1 cellular context compared by ENCODE assay signal in genomic region chr16:67562918-67563707, GRCh38.
TF ChIP-seq lines count a peak whose summit lies in the region.

No MANE protein-coding gene starts in this region.

TF ChIP-seq in HepG2, 621 proteins besides CTCF, POLR2A, EP300 and RAD21 (continued from another document and continues in another):
- no peak for TF ChIP-seq SNAPC4 (CRISPR knock-in tag; IDR thresholded peaks at IDR 0.05)
- TF ChIP-seq ZNF605 (CRISPR knock-in tag; IDR thresholded peaks at IDR 0.05), result no peak
- peak; percentile 78 for TF ChIP-seq NFAT5 (CRISPR knock-in tag; IDR thresholded peaks at IDR 0.05)
- no peak for TF ChIP-seq ZUFSP (CRISPR knock-in tag; IDR thresholded peaks at IDR 0.05; ENCODE audit: borderline replicate concordance)
- TF ChIP-seq ZMYM3 (CRISPR knock-in tag; IDR thresholded peaks at IDR 0.05), result no peak
- TF ChIP-seq SRF (IDR thresholded peaks at IDR 0.05; ENCODE audit: low read depth, low read length), result no peak
- peak; percentile 46 for TF ChIP-seq MED13 (CRISPR knock-in tag; IDR thresholded peaks at IDR 0.05)
- no peak for TF ChIP-seq ZNF781 (CRISPR knock-in tag; IDR thresholded peaks at IDR 0.05; ENCODE audit: borderline replicate concordance, not compliant biosample characterization)
- TF ChIP-seq JUN (CRISPR knock-in tag; IDR thresholded peaks at IDR 0.05), result no peak
- 0 out of 2 replicates have a peak, but pooled peaks have one; percentile 22 for TF ChIP-seq KLF9 (CRISPR knock-in tag; IDR thresholded peaks at IDR 0.05; ENCODE audit: low read depth)
- TF ChIP-seq SMAD1 (CRISPR knock-in tag; IDR thresholded peaks at IDR 0.05; ENCODE audit: borderline replicate concordance, low read depth), result peak; percentile 45; the same call in 1 of the 2 replicates
- TF ChIP-seq ZNF547 (CRISPR knock-in tag; IDR thresholded peaks at IDR 0.05), result 0 out of 2 replicates have a peak, but pooled peaks have one; percentile 20
- no peak for TF ChIP-seq TCF7L2 (IDR thresholded peaks at IDR 0.05; ENCODE audit: low read depth, low read length)
- no peak for TF ChIP-seq ZNF24 (IDR thresholded peaks at IDR 0.05)
- no peak for TF ChIP-seq GMEB2 (CRISPR knock-in tag; IDR thresholded peaks at IDR 0.05; ENCODE audit: low read depth)
- peak; percentile 41; the same call in 1 of the 2 replicates for TF ChIP-seq NFKBIZ (CRISPR knock-in tag; IDR thresholded peaks at IDR 0.05)
- peak; percentile 87 for TF ChIP-seq ZNF687 (CRISPR knock-in tag; IDR thresholded peaks at IDR 0.05)
- TF ChIP-seq ZNF816 (CRISPR knock-in tag; IDR thresholded peaks at IDR 0.05; ENCODE audit: borderline replicate concordance), result no peak; the same call in 1 of the 2 replicates
- TF ChIP-seq RERE (CRISPR knock-in tag; IDR thresholded peaks at IDR 0.05; ENCODE audit: low read depth), result no peak
- no peak for TF ChIP-seq NFE2L2 (IDR thresholded peaks at IDR 0.05; ENCODE audit: low read length)
- no peak for TF ChIP-seq ARID3A (IDR thresholded peaks at IDR 0.05; ENCODE audit: low read depth, low read length)
- TF ChIP-seq ZNF562 (CRISPR knock-in tag; IDR thresholded peaks at IDR 0.05; ENCODE audit: borderline replicate concordance), result no peak
- no peak for TF ChIP-seq ZNF841 (CRISPR knock-in tag; IDR thresholded peaks at IDR 0.05; ENCODE audit: borderline replicate concordance)
- no peak for TF ChIP-seq CREM (IDR thresholded peaks at IDR 0.05)
- no peak for TF ChIP-seq CREM (CRISPR knock-in tag; IDR thresholded peaks at IDR 0.05)
